ENCODE assay signal across 9 cellular contexts in genomic region chr2:205696541-205697441, GRCh38. TPM values are rescaled to one million over a fixed set of nuclear protein-coding genes. Genes with fewer than 3 reads are reported as not detected.
DNase-seq lines count a peak whose midpoint lies in the region; ATAC-seq, FAIRE-seq and TF ChIP-seq lines count a peak whose summit lies in the region.
"Had no signal": no experiment of that assay in that cellular context is flagged by ENCODE, and none has a peak within 500 bp of the region (broad histone marks: within the 10 kb centered on the region; RNA-seq: fewer than 3 reads in every experiment).

No MANE protein-coding gene starts in this region.

- no peak overlapping the region for H3K4me3 Mint-ChIP-seq in stimulated activated naive CD8-positive, alpha-beta T cell treated with anti-CD3 and anti-CD28 coated beads, Interleukin-15, amount 100 ng/mL, for 72 hours
- H3K4me3 Mint-ChIP-seq: CD4-positive, CD25-positive, alpha-beta regulatory T cell had no signal

- WGBS in A549 (ENCODE audit: missing lambda C conversion rate): 57% methylated on average over 10 of the region's 10 CpGs
- WGBS in esophagus muscularis mucosa: 36% methylated on average over 10 of the region's 10 CpGs

- POLR2A ChIA-PET in A549 (lab: Yijun Ruan, JAX): interaction anchor here (0.5 to 1.8 kb wide), 3 partner anchors 11 to 24 kb away, joined by 3 to 11 read pairs (median 4); partner anchors contain the start of gene NRP2

- DNase-seq in A549 (ENCODE audit: low read depth in 1 of 2, low spot score in 1 of 2) (peak in 1 of 2 experiments; percentile 52), esophagus muscularis mucosa (ENCODE audit: extremely low spot score) (no peak), NCI-H1092 (lab: John Stamatoyannopoulos, UW) (no peak)
- DNase-seq in activated T-cell treated with anti-CD3 and anti-CD28 coated beads, Interleukin-2, amount 50 U/mL, for 1 hour: no peak
- no peak for DNase-seq in stimulated activated naive CD8-positive, alpha-beta T cell treated with anti-CD3 and anti-CD28 coated beads, Interleukin-15, amount 100 ng/mL, for 72 hours
- DNase-seq: CD4-positive, CD25-positive, alpha-beta regulatory T cell had no signal

- FAIRE-seq in A549 (lab: Jason Lieb, UNC): no peak

- H3K4me3 ChIP-seq in A549 (no peak overlapping the region), esophagus muscularis mucosa (peak overlapping the region; percentile 3 to 44 (median 23)), muscle layer of duodenum (ENCODE audit: low read depth in 1 of 2, low read length in 2 of 2) (no peak overlapping the region)

- H3K4me2 ChIP-seq in A549: peak overlapping the region; percentile 32

- peak overlapping the region in 1 of 2 donors; percentile 75 for H3K27ac Mint-ChIP-seq in stimulated activated naive CD8-positive, alpha-beta T cell treated with anti-CD3 and anti-CD28 coated beads, Interleukin-15, amount 100 ng/mL, for 72 hours
- H3K27ac Mint-ChIP-seq: CD4-positive, CD25-positive, alpha-beta regulatory T cell had no signal

- H3K9me3 ChIP-seq in A549 (no peaks in the 10 kb centered on the region), esophagus muscularis mucosa (no peaks in the 10 kb centered on the region), muscle layer of duodenum (ENCODE audit: control insufficient read depth in 1 of 2, low read length in 2 of 2) (no peaks in the 10 kb centered on the region)

- no peak for TF ChIP-seq EP300 in A549 (IDR thresholded peaks at IDR 0.05)
- TF ChIP-seq EP300 in esophagus muscularis mucosa (IDR thresholded peaks at IDR 0.05): no peak

- H3K4me1 Mint-ChIP-seq in stimulated activated naive CD8-positive, alpha-beta T cell treated with anti-CD3 and anti-CD28 coated beads, Interleukin-15, amount 100 ng/mL, for 72 hours: peaks cover 13% of the 10 kb centered on the region
- H3K4me1 Mint-ChIP-seq: CD4-positive, CD25-positive, alpha-beta regulatory T cell had no signal

- intact Hi-C loops in esophagus muscularis mucosa (cut with DNase I): no loop called here

- TF ChIP-seq RAD21 in A549 (conservative IDR thresholded peaks at IDR 0.05 in 1 of 2, IDR thresholded peaks at IDR 0.05 in 1 of 2): peak; percentile 59 to 64

- ATAC-seq in A549 (peak; percentile 51 to 53; a peak in 5 of 6 replicates), HG03196 (IDR thresholded peaks at IDR 0.05; ENCODE audit: unreplicated experiment) (no peak)
- no peak for ATAC-seq in stimulated activated naive CD8-positive, alpha-beta T cell treated with anti-CD3 and anti-CD28 coated beads, Interleukin-15, amount 100 ng/mL, for 72 hours

- H3K9me3 Mint-ChIP-seq in stimulated activated naive CD8-positive, alpha-beta T cell treated with anti-CD3 and anti-CD28 coated beads, Interleukin-15, amount 100 ng/mL, for 72 hours: no peaks in the 10 kb centered on the region
- H3K9me3 Mint-ChIP-seq: CD4-positive, CD25-positive, alpha-beta regulatory T cell had no signal

- peaks cover 15% of the 10 kb centered on the region for H3K27me3 Mint-ChIP-seq in stimulated activated naive CD8-positive, alpha-beta T cell treated with anti-CD3 and anti-CD28 coated beads, Interleukin-15, amount 100 ng/mL, for 72 hours

- H3K27me3 ChIP-seq in esophagus muscularis mucosa (no peaks in the 10 kb centered on the region), muscle layer of duodenum (ENCODE audit: low read depth, low read length) (no peaks in the 10 kb centered on the region)

- peaks cover 100% of the 10 kb centered on the region for H3K4me1 ChIP-seq in A549
- peaks cover 11 to 100% (median 100%) of the 10 kb centered on the region in 4 donors for H3K4me1 ChIP-seq in esophagus muscularis mucosa
- H3K4me1 ChIP-seq in muscle layer of duodenum (ENCODE audit: control insufficient read depth in 1 of 2, insufficient read depth in 2 of 2, low read length in 2 of 2): peaks cover 24 to 71% of the 10 kb centered on the region in 2 donors

- H3K36me3 ChIP-seq in esophagus muscularis mucosa: peaks cover 0 to 28% (median 13%) of the 10 kb centered on the region in 4 donors
- peaks cover 0 to 6% of the 10 kb centered on the region in 2 donors for H3K36me3 ChIP-seq in muscle layer of duodenum (ENCODE audit: control insufficient read depth in 1 of 2, insufficient read depth in 2 of 2, low read length in 2 of 2)

- TF ChIP-seq POLR2A in A549 (IDR thresholded peaks at IDR 0.05; ENCODE audit: low read length): no peak
- no peak for TF ChIP-seq POLR2A in esophagus muscularis mucosa (IDR thresholded peaks at IDR 0.05; ENCODE audit: low read depth)

- peak; percentile 47 for TF ChIP-seq CTCF in A549 (IDR thresholded peaks at IDR 0.05)
- peak; percentile 21; the same call in 1 of the 2 replicates for TF ChIP-seq CTCF in LNCAP (IDR thresholded peaks at IDR 0.05)
- peak; percentile 44 to 58 (median 47) for TF ChIP-seq CTCF in esophagus muscularis mucosa (IDR thresholded peaks at IDR 0.05)

- H3K27ac ChIP-seq in A549 (peak overlapping the region; percentile 93 to 95), esophagus muscularis mucosa (replicated peaks in 1 of 4) (peak overlapping the region; percentile 87 to 98 (median 93)), muscle layer of duodenum (ENCODE audit: low read length) (peak overlapping the region; percentile 73)

- CTCF ChIA-PET in A549 (lab: Yijun Ruan, JAX): interaction anchor here (0.8 to 4.6 kb wide), 6 partner anchors 9 to 1446 kb away, joined by 3 to 33 read pairs (median 4); partner anchors contain the start of gene NRP2

TF ChIP-seq in A549, 52 proteins besides CTCF, POLR2A, EP300 and RAD21:
- no peak for TF ChIP-seq EHMT2 (IDR thresholded peaks at IDR 0.05; ENCODE audit: low read depth)
- peak; percentile 41 for TF ChIP-seq SMC3 (IDR thresholded peaks at IDR 0.05)
- no peak for TF ChIP-seq PBX3 (IDR thresholded peaks at IDR 0.05)
- TF ChIP-seq CHD2 (IDR thresholded peaks at IDR 0.05; ENCODE audit: low read length, partially characterized antibody): no peak
- no peak for TF ChIP-seq RCOR1 (IDR thresholded peaks at IDR 0.05; ENCODE audit: low read depth, low read length)
- no peak for TF ChIP-seq E2F6 (IDR thresholded peaks at IDR 0.05; ENCODE audit: borderline replicate concordance, low read depth)
- TF ChIP-seq JUN (IDR thresholded peaks at IDR 0.05): 0 out of 5 replicates have a peak, but pooled peaks of 1 of the 2 experiments have one; percentile 14
- TF ChIP-seq JUNB (IDR thresholded peaks at IDR 0.05): no peak
- TF ChIP-seq HDAC2 (IDR thresholded peaks at IDR 0.05): no peak

RNA-seq across cellular contexts. Expression of gene NRP2, which starts 14.5 kb away (rescaled TPM):
- polyA plus RNA-seq in A549 (2011; rRNA removed) (144 and 154 TPM in 2 replicates), A549 (2017; fragmentation: RNase III; extraction: RNeasy Plus Mini Kit Qiagen cat#74134 plus additional on column Dnase treatment) (125 to 187 TPM (median 159 TPM) in 3 replicates)
- 37.9 and 48.1 TPM in 2 replicates for polyA plus RNA-seq in A549 (2012; cell fraction: cytosol; rRNA removed)
- polyA plus RNA-seq in A549 (2012; cell fraction: nucleus; rRNA removed): 111 and 112 TPM in 2 replicates
- 199 and 240 TPM in 2 replicates for polyA minus RNA-seq in A549 (2011; rRNA and poly(A)+ RNA removed)
- total RNA-seq in esophagus muscularis mucosa: 100 to 1,000 TPM; 195 to 440 (median 314) TPM
- total RNA-seq: CD4-positive, CD25-positive, alpha-beta regulatory T cell had no signal

Comparison
In these comparisons a context has a peak if more than half of its experiments do, and no peak if none do; other contexts are left out.
1. ATAC-seq: peak in A549 (2 of 2); none in stimulated activated naive CD8-positive, alpha-beta T cell treated with anti-CD3 and anti-CD28 coated beads, Interleukin-15, amount 100 ng/mL, for 72 hours (single experiment) and HG03196 (single experiment).
2. H3K4me3 ChIP-seq: peak in esophagus muscularis mucosa (4 of 4); none in A549 (single experiment) and muscle layer of duodenum (0 of 2).
3. Peak in every context shown above with its lines, with median percentiles within 50 percentile points of each other: H3K27ac ChIP-seq and CTCF ChIP-seq.